Comparison of ENCODE assay signal across 6 cellular contexts in the genomic region with DNA sequence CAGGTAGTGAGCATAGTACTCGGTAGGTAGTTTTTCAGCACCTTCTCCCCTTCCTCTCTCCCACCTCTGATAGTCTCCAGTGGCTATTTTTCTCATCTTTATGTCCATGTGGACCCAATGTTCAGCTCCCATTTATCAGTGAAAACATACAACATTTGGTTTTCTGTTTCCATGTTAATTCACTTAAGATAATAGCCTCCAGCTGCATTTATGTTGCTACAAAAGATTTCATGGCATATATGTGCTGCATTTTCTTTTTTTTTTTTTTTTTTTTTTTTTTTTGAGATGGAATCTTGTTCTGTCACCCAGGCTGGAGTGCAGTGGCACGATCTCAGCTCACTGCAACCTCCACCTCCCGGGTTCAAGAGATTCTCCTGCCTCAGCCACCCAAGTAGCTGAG. TPM values are rescaled to one million over a fixed set of nuclear protein-coding genes. Genes with fewer than 3 reads are reported as not detected.
"Had no signal": no experiment of that assay in that cellular context is flagged by ENCODE, and none has a peak within 500 bp of the region (broad histone marks: within the 10 kb centered on the region; RNA-seq: fewer than 3 reads in every experiment).

No MANE protein-coding gene starts in this region.

RNA-seq across cellular contexts. Expression of a gene that starts 3.0 kb away (rescaled TPM):
- polyA plus RNA-seq: endothelial cell of umbilical vein, esophagus, fibroblast of lung, foreskin keratinocyte, heart left ventricle, heart right ventricle had no signal
